8 cellular contexts compared by ENCODE assay signal in genomic region chr20:17825949-17826843, GRCh38.
A peak's percentile ranks its signal among the peaks of the same experiment; 100 is the strongest.
DNase-seq lines count a peak whose midpoint lies in the region; ATAC-seq and TF ChIP-seq lines count a peak whose summit lies in the region.

No MANE protein-coding gene starts in this region.

- no peak overlapping the region for H3K4me3 ChIP-seq in MM.1S (ENCODE audit: low read length)

- H3K9ac ChIP-seq in MM.1S (ENCODE audit: low read length) = no peak overlapping the region

- H3K9me3 ChIP-seq in MM.1S (replicated peaks; ENCODE audit: insufficient read depth, low read length) = no peaks in the 10 kb centered on the region

- H3K9me2 ChIP-seq in MM.1S (replicated peaks; ENCODE audit: insufficient read depth, low read length) = no peaks in the 10 kb centered on the region

- peaks cover 20% of the 10 kb centered on the region for H3K4me1 Mint-ChIP-seq in activated CD8-positive, alpha-beta memory T cell treated with anti-CD3 and anti-CD28 coated beads, Interleukin-2, amount 10 ng/mL, durations not matched to agents 7 days and 5 days

- peak; percentile 87 for ATAC-seq in activated CD8-positive, alpha-beta memory T cell treated with anti-CD3 and anti-CD28 coated beads, Interleukin-2, amount 10 ng/mL, durations not matched to agents 7 days and 5 days

- H3K36me3 Mint-ChIP-seq in activated CD8-positive, alpha-beta memory T cell treated with anti-CD3 and anti-CD28 coated beads, Interleukin-2, amount 10 ng/mL, durations not matched to agents 7 days and 5 days = no peaks in the 10 kb centered on the region

- H3K79me2 ChIP-seq in MM.1S (ENCODE audit: low read length) = no peaks in the 10 kb centered on the region

- H3K27ac Mint-ChIP-seq in activated CD8-positive, alpha-beta memory T cell treated with anti-CD3 and anti-CD28 coated beads, Interleukin-2, amount 10 ng/mL, durations not matched to agents 7 days and 5 days = no peak overlapping the region

- peaks cover 31% of the 10 kb centered on the region for H3K4me1 ChIP-seq in MM.1S (ENCODE audit: low read length)

- CTCF ChIA-PET in activated CD8-positive, alpha-beta memory T cell treated with anti-CD3 and anti-CD28 coated beads, Interleukin-2, amount 10 ng/mL, durations not matched to agents 7 days and 5 days (lab: Charles Lee) = no interaction called here

- H3K9me3 Mint-ChIP-seq in activated CD8-positive, alpha-beta memory T cell treated with anti-CD3 and anti-CD28 coated beads, Interleukin-2, amount 10 ng/mL, durations not matched to agents 7 days and 5 days (ENCODE audit: low read depth) = no peaks in the 10 kb centered on the region

- TF ChIP-seq CTCF in MM.1S (IDR thresholded peaks at IDR 0.05; ENCODE audit: low read length) = no peak

- DNase-seq in activated CD8-positive, alpha-beta memory T cell treated with anti-CD3 and anti-CD28 coated beads, Interleukin-2, amount 10 ng/mL, durations not matched to agents 7 days and 5 days = peak; percentile 64
- no peak for DNase-seq in activated CD8-positive, alpha-beta memory T cell treated with anti-CD3 and anti-CD28 coated beads, Interleukin-2, amount 50 U/mL, for 4 hours
- DNase-seq in HCEC 1CT = peak; percentile 31
- DNase-seq in MM.1S = no peak
- DNase-seq in stimulated activated CD4-positive, alpha-beta T cell treated with anti-CD3 and anti-CD28 coated beads, Interleukin-4, amount 100 ng/mL, for 24 hours = peak; percentile 20
- no peak for DNase-seq in NOMO-1 treated with dmso at 0.1 percent for 144 hours (lab: John Stamatoyannopoulos, UW; ENCODE audit: unreplicated experiment)
- no peak for DNase-seq in medulla oblongata (ENCODE audit: extremely low spot score)
- no peak for DNase-seq in middle frontal gyrus (ENCODE audit: extremely low spot score, low spot score)

- peak overlapping the region; percentile 50 for H3K4me2 ChIP-seq in MM.1S (ENCODE audit: low read depth, low read length)

- peak overlapping the region; percentile 57 for H2AFZ ChIP-seq in MM.1S (ENCODE audit: low read length)

- peaks cover 4% of the 10 kb centered on the region; the same call in 1 of the 2 replicates for H3F3A ChIP-seq in MM.1S (ENCODE audit: insufficient read depth, low read length)

- peaks cover 8% of the 10 kb centered on the region for H3K27me3 Mint-ChIP-seq in activated CD8-positive, alpha-beta memory T cell treated with anti-CD3 and anti-CD28 coated beads, Interleukin-2, amount 10 ng/mL, durations not matched to agents 7 days and 5 days

- no peaks in the 10 kb centered on the region for H3K27me3 ChIP-seq in MM.1S (replicated peaks; ENCODE audit: insufficient read depth, low read length)

- peak overlapping the region; percentile 36; the same call in 1 of the 2 replicates for H3K27ac ChIP-seq in MM.1S (ENCODE audit: low read length)

- no peaks in the 10 kb centered on the region for H4K20me1 ChIP-seq in MM.1S (ENCODE audit: insufficient read depth, low read length)

- no peak overlapping the region for H3K4me3 Mint-ChIP-seq in activated CD8-positive, alpha-beta memory T cell treated with anti-CD3 and anti-CD28 coated beads, Interleukin-2, amount 10 ng/mL, durations not matched to agents 7 days and 5 days

- no peaks in the 10 kb centered on the region for H3K36me3 ChIP-seq in MM.1S (replicated peaks; ENCODE audit: insufficient read depth, low read length)

Comparison
In these comparisons a context has a peak if more than half of its experiments do, and no peak if none do; other contexts are left out.
1. DNase-seq: peak in activated CD8-positive, alpha-beta memory T cell treated with anti-CD3 and anti-CD28 coated beads, Interleukin-2, amount 10 ng/mL, durations not matched to agents 7 days and 5 days (single experiment), HCEC 1CT (single experiment) and stimulated activated CD4-positive, alpha-beta T cell treated with anti-CD3 and anti-CD28 coated beads, Interleukin-4, amount 100 ng/mL, for 24 hours (single experiment); none in activated CD8-positive, alpha-beta memory T cell treated with anti-CD3 and anti-CD28 coated beads, Interleukin-2, amount 50 U/mL, for 4 hours (single experiment), MM.1S (single experiment), NOMO-1 treated with dmso at 0.1 percent for 144 hours (single experiment), medulla oblongata (single experiment) and middle frontal gyrus (single experiment).